ENCODE assay signal across 21 cellular contexts in genomic region chr12:32443491-32443890, GRCh38. TPM values are rescaled to one million over a fixed set of nuclear protein-coding genes. Genes with fewer than 3 reads are reported as not detected.
DNase-seq lines count a peak whose midpoint lies in the region; ATAC-seq, FAIRE-seq and TF ChIP-seq lines count a peak whose summit lies in the region.
"Had no signal": no experiment of that assay in that cellular context is flagged by ENCODE, and none has a peak within 500 bp of the region (broad histone marks: within the 10 kb centered on the region; RNA-seq: fewer than 3 reads in every experiment).

No MANE protein-coding gene starts in this region.

- H3K27me3 Mint-ChIP-seq in Caco-2 (ENCODE audit: insufficient read depth, unreplicated experiment) (no peaks in the 10 kb centered on the region), mesothelial cell of epicardium (ENCODE audit: low read depth) (no peaks in the 10 kb centered on the region)
- H3K27me3 Mint-ChIP-seq: CD4-positive, alpha-beta T cell had no signal

- no peaks in the 10 kb centered on the region for H3K36me3 ChIP-seq in Caco-2 (ENCODE audit: control insufficient read depth, insufficient read depth, low read length)
- H3K36me3 ChIP-seq in HCT116 (ENCODE audit: control insufficient read depth in 1 of 2, insufficient read depth in 2 of 2, low read length in 2 of 2), result no peaks in the 10 kb centered on the region
- no peaks in the 10 kb centered on the region for H3K36me3 ChIP-seq in K562 (ENCODE audit: control insufficient read depth, insufficient read depth, low read length)
- H3K36me3 ChIP-seq: BE2C, HAP-1 had no signal

- no peak for TF ChIP-seq RAD21 in HCT116 (IDR thresholded peaks at IDR 0.05; ENCODE audit: low read depth)
- TF ChIP-seq RAD21 in K562 (CRISPR knock-in tag; conservative IDR thresholded peaks at IDR 0.05 in 1 of 2, IDR thresholded peaks at IDR 0.05 in 1 of 2), result no peak

- TF ChIP-seq CTCF in Caco-2 (IDR thresholded peaks at IDR 0.05; ENCODE audit: insufficient read depth in 1 of 2, low read depth in 1 of 2, low read length in 1 of 2, severe bottlenecking in 1 of 2, unreplicated experiment in 1 of 2) (no peak), HCT116 (IDR thresholded peaks at IDR 0.05 in 2 of 3, conservative IDR thresholded peaks at IDR 0.05 in 1 of 3; ENCODE audit: borderline replicate concordance in 1 of 3, insufficient read depth in 1 of 3, low read depth in 2 of 3, low read length in 2 of 3) (no peak), K562 (IDR thresholded peaks at IDR 0.05 in 2 of 3, conservative IDR thresholded peaks at IDR 0.05 in 1 of 3; ENCODE audit: insufficient read depth in 2 of 3, low read depth in 1 of 3, low read length in 3 of 3) (no peak), mesothelial cell of epicardium (IDR thresholded peaks at IDR 0.05; ENCODE audit: unreplicated experiment) (no peak)

- no peaks in the 10 kb centered on the region for H3K9me2 ChIP-seq in HCT116 (ENCODE audit: insufficient read depth)

- TF ChIP-seq EP300 in K562 (IDR thresholded peaks at IDR 0.05; ENCODE audit: low read length), result no peak

- BruUV-seq in Caco-2 (replicated peaks; lab: Mats Ljungman, UMichigan), result no TSS peak
- BruUV-seq in HCT116 (replicated peaks; lab: Mats Ljungman, UMichigan), result no TSS peak
- BruUV-seq in K562 (replicated peaks; lab: Mats Ljungman, UMichigan), result no TSS peak

- in situ Hi-C loops in K562 (cut with MboI), result no loop called here

- RAD21 ChIA-PET in HCT116 (lab: Charles Lee; ENCODE audit: low non-redundant PET in 1 of 2, low total read pairs in 2 of 2, uncharacterized antibody in 2 of 2, unreplicated experiment in 2 of 2), result interaction anchor here in 1 of 2 experiments (0.7 kb wide), 1 partner anchor 227 kb away, joined by 4 read pairs; no protein-coding TSS in a partner anchor

- H3K4me3 ChIP-seq in Caco-2 (ENCODE audit: low read depth, low read length) (no peak overlapping the region), HCT116 (replicated peaks in 1 of 2; ENCODE audit: low read depth in 1 of 2, low read length in 2 of 2) (no peak overlapping the region), K562 (no peak overlapping the region)
- H3K4me3 ChIP-seq: HAP-1 had no signal

- TF ChIP-seq POLR2A in HCT116 (IDR thresholded peaks at IDR 0.05; ENCODE audit: borderline replicate concordance, extremely low read depth, insufficient read depth, insufficient read length), result no peak
- no peak for TF ChIP-seq POLR2A in K562 (conservative IDR thresholded peaks at IDR 0.05)

- H3K4me2 ChIP-seq in HCT116 (ENCODE audit: low read length), result 0 out of 2 replicates have a peak overlapping the region, but pooled peaks have one; percentile 57
- no peak overlapping the region for H3K4me2 ChIP-seq in K562 (ENCODE audit: insufficient read depth, low read length)
- H3K4me2 ChIP-seq: KMS-11 had no signal

- intact Hi-C loops in Caco-2 (cut with micrococcal nuclease; ENCODE audit: unreplicated experiment) (loop anchor here (10.0 kb wide), 1 partner anchor 789 kb away; the partner anchor contains the start of gene ETFBKMT), HCT116 (cut with micrococcal nuclease) (no loop called here), K562 (cut with micrococcal nuclease) (no loop called here)

- no peaks in the 10 kb centered on the region for H3K9me1 ChIP-seq in K562 (ENCODE audit: control insufficient read depth, insufficient read depth, low read length)

- H2AFZ ChIP-seq in HCT116 (ENCODE audit: low read depth, low read length, poor library complexity, severe bottlenecking), result no peak overlapping the region
- no peak overlapping the region for H2AFZ ChIP-seq in K562 (ENCODE audit: low read depth, low read length)

- H3K4me1 ChIP-seq in Caco-2, result peaks cover 51% of the 10 kb centered on the region
- peaks cover 30 to 51% of the 10 kb centered on the region in 2 experiments for H3K4me1 ChIP-seq in HCT116 (ENCODE audit: control insufficient read depth in 1 of 2, insufficient read depth in 2 of 2, low read length in 2 of 2)
- H3K4me1 ChIP-seq in K562 (replicated peaks in 1 of 2; ENCODE audit: control insufficient read depth in 2 of 2, insufficient read depth in 2 of 2, low read length in 2 of 2), result 0 out of 5 replicates have a peak, but pooled peaks cover 0 to 4% of the 10 kb centered on the region in 2 experiments
- H3K4me1 ChIP-seq: BE2C, HAP-1 had no signal

- ATAC-seq in HCT116 (no peak), K562 (no peak), HG02870 (IDR thresholded peaks at IDR 0.05; ENCODE audit: unreplicated experiment) (no peak)

- H3K9ac ChIP-seq in HCT116 (ENCODE audit: low read length), result no peak overlapping the region
- H3K9ac ChIP-seq in K562 (ENCODE audit: insufficient read depth in 1 of 2, low read depth in 2 of 2, low read length in 2 of 2), result no peak overlapping the region
- H3K9ac ChIP-seq: KMS-11 had no signal

- peak overlapping the region; percentile 94 for H3K27ac Mint-ChIP-seq in Caco-2 (ENCODE audit: unreplicated experiment)
- peak overlapping the region; percentile 39 for H3K27ac Mint-ChIP-seq in mesothelial cell of epicardium
- H3K27ac Mint-ChIP-seq: CD4-positive, alpha-beta T cell had no signal

- H3K4me3 Mint-ChIP-seq in Caco-2 (ENCODE audit: unreplicated experiment) (no peak overlapping the region), mesothelial cell of epicardium (no peak overlapping the region)
- H3K4me3 Mint-ChIP-seq: CD4-positive, alpha-beta T cell had no signal

- CTCF ChIA-PET in Caco-2 (lab: Charles Lee), result interaction anchor here (0.7 kb wide), 1 partner anchor 44 kb away, joined by 4 read pairs; no protein-coding TSS in a partner anchor
- CTCF ChIA-PET in HCT116 (lab: Charles Lee), result no interaction called here
- CTCF ChIA-PET in K562 (lab: Yijun Ruan, JAX; ENCODE audit: low intra/inter-chr PET ratio), result no interaction called here

- no peaks in the 10 kb centered on the region for H3K27me3 ChIP-seq in Caco-2 (replicated peaks; ENCODE audit: control insufficient read depth, insufficient read depth, low read length)
- H3K27me3 ChIP-seq in HCT116 (ENCODE audit: insufficient read depth, low read length), result no peaks in the 10 kb centered on the region
- peaks cover 8 to 17% of the 10 kb centered on the region in 2 experiments; a peak in 4 of 5 replicates for H3K27me3 ChIP-seq in K562 (ENCODE audit: control insufficient read depth in 2 of 2, insufficient read depth in 2 of 2, low read length in 2 of 2)
- H3K27me3 ChIP-seq: BE2C had no signal

- 6% methylated on average over 3 of the region's 4 CpGs for WGBS in K562 (ENCODE audit: insufficient coverage, low coverage, missing lambda C conversion rate)

- peak; percentile 6 for FAIRE-seq in K562 (lab: Jason Lieb, UNC)
- FAIRE-seq: GM12891, HTR-8/SVneo had no signal

- H4K20me1 ChIP-seq in HCT116 (ENCODE audit: insufficient read depth) (no peaks in the 10 kb centered on the region), K562 (replicated peaks; ENCODE audit: control insufficient read depth, insufficient read depth, low read length) (no peaks in the 10 kb centered on the region)

- no peaks in the 10 kb centered on the region for H3K9me3 ChIP-seq in Caco-2
- H3K9me3 ChIP-seq in HCT116 (ENCODE audit: control insufficient read depth in 1 of 2, insufficient read depth in 1 of 2, low read depth in 1 of 2, low read length in 2 of 2), result no peaks in the 10 kb centered on the region
- no peaks in the 10 kb centered on the region for H3K9me3 ChIP-seq in K562 (replicated peaks; ENCODE audit: control insufficient read depth, insufficient read depth, low read depth, low read length)
- H3K9me3 ChIP-seq: BE2C, HAP-1 had no signal

- H3K79me2 ChIP-seq in HCT116 (ENCODE audit: insufficient read depth, low read length) (no peaks in the 10 kb centered on the region), K562 (ENCODE audit: control insufficient read depth, insufficient read depth, low read length) (no peaks in the 10 kb centered on the region)

- H3K4me1 Mint-ChIP-seq in Caco-2 (ENCODE audit: low read depth, unreplicated experiment), result peaks cover 65% of the 10 kb centered on the region
- H3K4me1 Mint-ChIP-seq in mesothelial cell of epicardium, result peaks cover 47% of the 10 kb centered on the region

- H3K27ac ChIP-seq in HCT116 (ENCODE audit: low read depth, low read length) (no peak overlapping the region), K562 (ENCODE audit: extremely low read depth, low read depth, low read length) (no peak overlapping the region)
- H3K27ac ChIP-seq: KMS-11 had no signal

- no peaks in the 10 kb centered on the region for H3K9me3 Mint-ChIP-seq in Caco-2 (ENCODE audit: unreplicated experiment)
- H3K9me3 Mint-ChIP-seq in mesothelial cell of epicardium, result no peaks in the 10 kb centered on the region
- H3K9me3 Mint-ChIP-seq: CD4-positive, alpha-beta T cell had no signal

- POLR2A ChIA-PET in Caco-2 (lab: Charles Lee), result interaction anchor here (0.6 kb wide), 1 partner anchor 44 kb away, joined by 4 read pairs; the partner anchor contains the start of gene FGD4
- POLR2A ChIA-PET in HCT116 (lab: Charles Lee), result interaction anchor here (0.6 kb wide), 1 partner anchor 41 kb away, joined by 3 read pairs; no protein-coding TSS in a partner anchor
- POLR2A ChIA-PET in K562 (lab: Yijun Ruan, JAX), result no interaction called here

- H3K36me3 Mint-ChIP-seq in Caco-2 (ENCODE audit: insufficient read depth, unreplicated experiment), result peaks cover 22% of the 10 kb centered on the region
- peaks cover 1% of the 10 kb centered on the region for H3K36me3 Mint-ChIP-seq in mesothelial cell of epicardium

- DNase-seq in Caco-2 (no peak), HCT116 (ENCODE audit: low read depth, low spot score) (no peak), K562 (ENCODE audit: extremely low read depth in 1 of 4, low spot score in 3 of 4) (no peak), mesothelial cell of epicardium (ENCODE audit: low spot score in 2 of 2, unreplicated experiment in 2 of 2) (no peak), NOMO-1 (lab: John Stamatoyannopoulos, UW; ENCODE audit: unreplicated experiment in 2 of 2) (no peak), NCI-H524 (lab: John Stamatoyannopoulos, UW) (no peak)
- DNase-seq in activated CD4-positive, alpha-beta T cell treated with anti-CD3 and anti-CD28 coated beads, Interleukin-2, amount 50 U/mL, for 48 hours, result no peak
- DNase-seq: ACHN; BE2C; C1 segment of cervical spinal cord; CD4-positive, alpha-beta T cell; DMS 273 treated with DMSO at 0.1 percent for 48 hours; DMS53; DND-41; EL; GOT3 had no signal

RNA-seq across cellular contexts. Expression of gene FGD4, which starts 44.1 kb away (rescaled TPM):
- total RNA-seq in Caco-2 (2022), result 31.6 and 34.3 TPM in 2 replicates
- 7.7 TPM for total RNA-seq in HCT116 (2021; ENCODE audit: unreplicated experiment)
- polyA plus RNA-seq in HCT116 (2012), result 1.8 and 2.6 TPM in 2 replicates
- 0.88 and 1.0 TPM in 2 replicates for total RNA-seq in K562 (2011; cell fraction: chromatin; rRNA removed; ENCODE audit: low replicate concordance)
- total RNA-seq in K562 (2011; cell fraction: nucleolus; rRNA removed), result 0.26 and 0.33 TPM in 2 replicates
- 0.22 and 0.76 TPM in 2 replicates for total RNA-seq in K562 (2011; cell fraction: nucleoplasm; rRNA removed)
- 0.05 and 0.78 TPM in 2 replicates for total RNA-seq in K562 (2014; rRNA removed)
- 0.35 and 0.51 TPM in 2 replicates for total RNA-seq in K562 (2014; rRNA removed; fragmentation: Illumina TruSeq; extraction: Trizol)
- total RNA-seq in K562 (2015; rRNA removed; fragmentation: Illumina TruSeq; extraction: Trizol), result 0.19 and 0.36 TPM in 2 replicates
- total RNA-seq in K562 (2021), result 0.22 and 0.83 TPM in 2 replicates
- 0.46 and 1.2 TPM in 2 replicates for polyA plus RNA-seq in K562 (2011; rRNA removed)
- 0.16 and 0.34 TPM in 2 replicates for polyA plus RNA-seq in K562 (2011; cell fraction: cytosol; rRNA removed)
- polyA plus RNA-seq in K562 (2011; cell fraction: nucleus; rRNA removed), result 0.20 and 1.1 TPM in 2 replicates
- 0.14 and 0.22 TPM in 2 replicates for polyA plus RNA-seq in K562 (2012)
- polyA plus RNA-seq in K562 (2014; fragmentation: Illumina TruSeq; extraction: Trizol), result 0.21 and 0.27 TPM in 2 replicates
- under 1 TPM; 0.08 to 0.10 TPM for polyA plus RNA-seq in K562 (2014; fragmentation: Nextera tagmentation; extraction: Ambion mirVana)
- polyA plus RNA-seq in K562 (2014; rRNA removed), result 0.03 and 0.44 TPM in 2 replicates
- 1.1 and 4.9 TPM in 2 replicates for polyA minus RNA-seq in K562 (2011; rRNA and poly(A)+ RNA removed)
- 1.9 TPM in 1 of 2 replicates, not detected in the other for polyA minus RNA-seq in K562 (2011; cell fraction: cytosol; rRNA and poly(A)+ RNA removed)
- polyA minus RNA-seq in K562 (2011; cell fraction: nucleus; rRNA and poly(A)+ RNA removed), result 0.13 and 2.7 TPM in 2 replicates
- total RNA-seq in mesothelial cell of epicardium, result 12.6 to 13.5 TPM (median 13.4 TPM) in 3 replicates
